20 cellular contexts compared by ENCODE assay signal in the genomic region with DNA sequence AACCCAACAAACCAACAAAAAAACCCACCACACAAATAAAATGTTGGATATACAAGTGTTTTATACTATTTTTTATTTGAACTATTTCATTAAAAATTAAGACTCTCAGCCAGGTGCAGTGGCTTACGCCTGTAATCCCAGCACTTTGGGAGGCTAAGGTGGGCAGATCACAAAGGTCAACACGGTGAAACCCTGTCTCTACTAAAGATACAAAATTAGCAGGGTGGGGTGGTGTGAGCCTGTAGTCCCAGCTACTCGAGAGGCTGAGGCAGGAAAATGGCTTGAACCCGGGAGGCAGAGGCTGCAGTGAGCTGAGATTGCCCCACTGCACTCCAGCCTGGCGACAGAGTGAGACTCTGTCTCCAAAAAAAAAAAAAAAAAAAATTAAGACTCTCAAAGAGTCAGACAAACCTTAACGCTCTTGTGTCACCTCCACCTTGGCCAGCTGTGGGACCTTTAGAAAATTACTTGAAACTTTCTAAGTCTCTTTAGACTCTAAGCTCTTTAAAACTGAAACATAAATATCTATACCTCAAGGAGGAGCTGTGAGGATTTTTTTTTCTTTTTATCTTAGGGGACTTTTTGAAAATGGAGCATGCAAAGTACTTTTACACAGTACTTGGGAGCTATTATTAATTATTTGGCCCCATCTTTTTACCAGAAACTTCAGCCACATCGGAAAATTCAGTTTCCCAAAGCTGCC.
DNase-seq lines count a peak whose midpoint lies in the region; ATAC-seq, FAIRE-seq and TF ChIP-seq lines count a peak whose summit lies in the region.
"Had no signal": no experiment of that assay in that cellular context is flagged by ENCODE, and none has a peak within 500 bp of the region (broad histone marks: within the 10 kb centered on the region; RNA-seq: fewer than 3 reads in every experiment).

No MANE protein-coding gene starts in this region.

- in situ Hi-C loops in HepG2 (cut with HindIII; ENCODE audit: extremely low pct_ligation_motif_present, low pct_unique_long_range_greater_than_20kb) = no loop called here

- TF ChIP-seq POLR2A in HepG2 (IDR thresholded peaks at IDR 0.05; ENCODE audit: insufficient read depth in 1 of 2, low read depth in 2 of 2, low read length in 2 of 2) = no peak
- TF ChIP-seq POLR2A in right lobe of liver (IDR thresholded peaks at IDR 0.05) = no peak
- TF ChIP-seq POLR2A in lower leg skin (IDR thresholded peaks at IDR 0.05) = no peak

- 90% methylated on average over 7 of the region's 7 CpGs for WGBS in HepG2 (ENCODE audit: low lambda C conversion rate)
- 90% methylated on average over 6 of the region's 7 CpGs for WGBS in right lobe of liver (ENCODE audit: insufficient coverage, low coverage, low lambda C conversion rate, missing lambda C conversion rate)
- 94% methylated on average over 7 of the region's 7 CpGs for WGBS in hepatocyte (ENCODE audit: low lambda C conversion rate, missing lambda C conversion rate)
- WGBS in lower leg skin, 2 donors = 92 to 99% methylated on average over 7 of the region's 7 CpGs

- H4K20me1 ChIP-seq in HepG2 (ENCODE audit: insufficient read depth, low read length) (no peaks in the 10 kb centered on the region), hepatocyte (ENCODE audit: insufficient read depth, poor library complexity, severe bottlenecking) (no peaks in the 10 kb centered on the region)

- peaks cover 2 to 6% of the 10 kb centered on the region in 2 experiments; a peak in 3 of 5 replicates for H3K36me3 ChIP-seq in HepG2 (replicated peaks in 1 of 2; ENCODE audit: control insufficient read depth in 1 of 2, insufficient read depth in 2 of 2, low read length in 2 of 2)
- H3K36me3 ChIP-seq in right lobe of liver = peaks cover 0 to 6% (median 1%) of the 10 kb centered on the region in 4 donors
- H3K36me3 ChIP-seq in hepatocyte (replicated peaks; ENCODE audit: insufficient read depth, low read depth) = no peaks in the 10 kb centered on the region

- H3K27me3 ChIP-seq in HepG2 (ENCODE audit: control insufficient read depth in 1 of 2, insufficient read depth in 2 of 2, low read length in 2 of 2) (no peaks in the 10 kb centered on the region), right lobe of liver (no peaks in the 10 kb centered on the region), hepatocyte (no peaks in the 10 kb centered on the region)
- H3K27me3 ChIP-seq: ascending aorta, heart right ventricle, sigmoid colon had no signal

- no peak for FAIRE-seq in HepG2 (lab: Jason Lieb, UNC)

- POLR2A ChIA-PET in HepG2 (lab: Yijun Ruan, JAX) = interaction anchor here (1.2 to 2.1 kb wide), 5 partner anchors 9 to 289 kb away, joined by 3 to 9 read pairs (median 3); a partner anchor contains a TSS

- H3K4me2 ChIP-seq in HepG2 (ENCODE audit: low read depth, low read length) (no peak overlapping the region), hepatocyte (no peak overlapping the region)

- BruUV-seq in HepG2 (replicated peaks; lab: Mats Ljungman, UMichigan) = no TSS peak

- peak overlapping the region; percentile 36 for H3K27ac ChIP-seq in HepG2 (ENCODE audit: extremely low read length, insufficient read depth, low read length)
- H3K27ac ChIP-seq in right lobe of liver = no peak overlapping the region
- H3K27ac ChIP-seq in hepatocyte = peak overlapping the region; percentile 25
- H3K27ac ChIP-seq: ascending aorta, heart right ventricle, sigmoid colon had no signal

- no peaks in the 10 kb centered on the region for H3K9me2 ChIP-seq in hepatocyte (replicated peaks; ENCODE audit: insufficient read depth)

- TF ChIP-seq CTCF in HepG2 (CRISPR knock-in tag; IDR thresholded peaks at IDR 0.05) (no peak), right lobe of liver (IDR thresholded peaks at IDR 0.05) (no peak), hepatocyte (IDR thresholded peaks at IDR 0.05; ENCODE audit: poor library complexity) (no peak), lower leg skin (IDR thresholded peaks at IDR 0.05) (no peak)

- no peak for TF ChIP-seq EP300 in HepG2 (IDR thresholded peaks at IDR 0.05; ENCODE audit: low read depth in 2 of 2, low read length in 2 of 2)
- TF ChIP-seq EP300 in HepG2 (CRISPR knock-in tag; IDR thresholded peaks at IDR 0.05; ENCODE audit: borderline replicate concordance) = no peak

- H3K9ac ChIP-seq in HepG2 (ENCODE audit: insufficient read depth, low read depth, low read length) = no peak overlapping the region

- CTCF ChIA-PET in HepG2 (lab: Yijun Ruan, JAX; ENCODE audit: low intra/inter-chr PET ratio, low total read pairs) = no interaction called here

- no peak overlapping the region for H2AFZ ChIP-seq in HepG2 (ENCODE audit: low read length)
- no peak overlapping the region for H2AFZ ChIP-seq in hepatocyte

- ATAC-seq in HepG2 = peak; percentile 51
- ATAC-seq in right lobe of liver = no peak
- no peak for ATAC-seq in GM19452 (IDR thresholded peaks at IDR 0.05; ENCODE audit: unreplicated experiment)
- ATAC-seq: heart right ventricle, left lobe of liver had no signal

- H3K9me3 ChIP-seq in HepG2 (ENCODE audit: low read length) = no peaks in the 10 kb centered on the region
- H3K9me3 ChIP-seq in right lobe of liver = no peaks in the 10 kb centered on the region
- no peaks in the 10 kb centered on the region for H3K9me3 ChIP-seq in hepatocyte (ENCODE audit: low read depth)
- H3K9me3 ChIP-seq: ascending aorta, heart right ventricle, sigmoid colon had no signal

- no peak for TF ChIP-seq RAD21 in HepG2 (CRISPR knock-in tag; IDR thresholded peaks at IDR 0.05)

- intact Hi-C loops in HepG2 (cut with micrococcal nuclease; ENCODE audit: unreplicated experiment) = no loop called here
- intact Hi-C loops in right lobe of liver (cut with DNase I) = no loop called here
- intact Hi-C loops in lower leg skin (cut with DNase I; ENCODE audit: low total_unique reads) = no loop called here

- H3K4me3 ChIP-seq in HepG2 (replicated peaks in 1 of 3; ENCODE audit: insufficient read depth in 1 of 3, low read depth in 2 of 3, low read length in 3 of 3) (no peak overlapping the region), right lobe of liver (no peak overlapping the region), hepatocyte (no peak overlapping the region), lower leg skin (ENCODE audit: low read depth, poor library complexity, severe bottlenecking) (no peak overlapping the region)
- H3K4me3 ChIP-seq: ascending aorta, heart right ventricle, sigmoid colon had no signal

- no peak for DNase-seq in HepG2 (ENCODE audit: low spot score)
- DNase-seq in right lobe of liver = no peak
- DNase-seq in OCI-M1 (lab: John Stamatoyannopoulos, UW) = peak; percentile 47
- no peak for DNase-seq in hepatocyte (ENCODE audit: low spot score)
- DNase-seq in lower leg skin (ENCODE audit: low spot score in 2 of 2) = no peak
- no peak for DNase-seq in NCI-H2081 (lab: John Stamatoyannopoulos, UW)
- DNase-seq: activated CD4-positive, alpha-beta T cell treated with anti-CD3 and anti-CD28 coated beads, Interleukin-2, amount 10 ng/mL, durations not matched to agents 7 days and 5 days; activated naive CD4-positive, alpha-beta T cell treated with anti-CD3 and anti-CD28 coated beads, Interleukin-2, amount 50 U/mL, for 16 hours; CD8-positive, alpha-beta memory T cell; central memory CD4-positive, alpha-beta T cell; erythroblast; heart right ventricle; MM.1S; NCI-H1436; NCI-H524; posterior cingulate gyrus; sigmoid colon had no signal

- H3K4me1 ChIP-seq in HepG2 (ENCODE audit: insufficient read depth, low read length) (peaks cover 39% of the 10 kb centered on the region), right lobe of liver (no peaks in the 10 kb centered on the region), hepatocyte (ENCODE audit: insufficient read depth) (no peaks in the 10 kb centered on the region)
- H3K4me1 ChIP-seq: ascending aorta, sigmoid colon had no signal

- H3K79me2 ChIP-seq in HepG2 (ENCODE audit: insufficient read depth, low read length) (no peaks in the 10 kb centered on the region), hepatocyte (peaks cover 6% of the 10 kb centered on the region)

TF ChIP-seq in HepG2, 621 proteins besides CTCF, POLR2A, EP300 and RAD21 (continues in another document):
- no peak for TF ChIP-seq ZNF761 (CRISPR knock-in tag; conservative IDR thresholded peaks at IDR 0.05)
- TF ChIP-seq KMT2B (CRISPR knock-in tag; IDR thresholded peaks at IDR 0.05) = no peak
- TF ChIP-seq, protein P1, sequence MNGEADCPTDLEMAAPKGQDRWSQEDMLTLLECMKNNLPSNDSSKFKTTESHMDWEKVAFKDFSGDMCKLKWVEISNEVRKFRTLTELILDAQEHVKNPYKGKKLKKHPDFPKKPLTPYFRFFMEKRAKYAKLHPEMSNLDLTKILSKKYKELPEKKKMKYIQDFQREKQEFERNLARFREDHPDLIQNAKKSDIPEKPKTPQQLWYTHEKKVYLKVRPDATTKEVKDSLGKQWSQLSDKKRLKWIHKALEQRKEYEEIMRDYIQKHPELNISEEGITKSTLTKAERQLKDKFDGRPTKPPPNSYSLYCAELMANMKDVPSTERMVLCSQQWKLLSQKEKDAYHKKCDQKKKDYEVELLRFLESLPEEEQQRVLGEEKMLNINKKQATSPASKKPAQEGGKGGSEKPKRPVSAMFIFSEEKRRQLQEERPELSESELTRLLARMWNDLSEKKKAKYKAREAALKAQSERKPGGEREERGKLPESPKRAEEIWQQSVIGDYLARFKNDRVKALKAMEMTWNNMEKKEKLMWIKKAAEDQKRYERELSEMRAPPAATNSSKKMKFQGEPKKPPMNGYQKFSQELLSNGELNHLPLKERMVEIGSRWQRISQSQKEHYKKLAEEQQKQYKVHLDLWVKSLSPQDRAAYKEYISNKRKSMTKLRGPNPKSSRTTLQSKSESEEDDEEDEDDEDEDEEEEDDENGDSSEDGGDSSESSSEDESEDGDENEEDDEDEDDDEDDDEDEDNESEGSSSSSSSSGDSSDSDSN (CRISPR knock-in tag; IDR thresholded peaks at IDR 0.05) = no peak
- TF ChIP-seq SP1 (IDR thresholded peaks at IDR 0.05) = no peak
- no peak for TF ChIP-seq SP1 (CRISPR knock-in tag; IDR thresholded peaks at IDR 0.05)
- no peak for TF ChIP-seq ELF1 (CRISPR knock-in tag; IDR thresholded peaks at IDR 0.05)
- TF ChIP-seq SMYD3 (CRISPR knock-in tag; IDR thresholded peaks at IDR 0.05) = no peak
- TF ChIP-seq TOE1 (CRISPR knock-in tag; IDR thresholded peaks at IDR 0.05) = no peak
- no peak for TF ChIP-seq ZNF34 (CRISPR knock-in tag; IDR thresholded peaks at IDR 0.05; ENCODE audit: borderline replicate concordance)
- no peak for TF ChIP-seq ZNF30 (CRISPR knock-in tag; IDR thresholded peaks at IDR 0.05)
- TF ChIP-seq, protein P2, sequence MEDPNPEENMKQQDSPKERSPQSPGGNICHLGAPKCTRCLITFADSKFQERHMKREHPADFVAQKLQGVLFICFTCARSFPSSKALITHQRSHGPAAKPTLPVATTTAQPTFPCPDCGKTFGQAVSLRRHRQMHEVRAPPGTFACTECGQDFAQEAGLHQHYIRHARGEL (CRISPR knock-in tag; IDR thresholded peaks at IDR 0.05) = no peak
- no peak for TF ChIP-seq MAFF (IDR thresholded peaks at IDR 0.05; ENCODE audit: low read depth, low read length)
- TF ChIP-seq SATB2 (CRISPR knock-in tag; IDR thresholded peaks at IDR 0.05) = no peak

Comparison
In these comparisons a context has a peak if more than half of its experiments do, and no peak if none do; other contexts are left out.
1. H3K27ac ChIP-seq: peak in HepG2 (single experiment) and hepatocyte (single experiment); none in right lobe of liver (0 of 3).